22 cellular contexts compared by ENCODE assay signal in the genomic region with DNA sequence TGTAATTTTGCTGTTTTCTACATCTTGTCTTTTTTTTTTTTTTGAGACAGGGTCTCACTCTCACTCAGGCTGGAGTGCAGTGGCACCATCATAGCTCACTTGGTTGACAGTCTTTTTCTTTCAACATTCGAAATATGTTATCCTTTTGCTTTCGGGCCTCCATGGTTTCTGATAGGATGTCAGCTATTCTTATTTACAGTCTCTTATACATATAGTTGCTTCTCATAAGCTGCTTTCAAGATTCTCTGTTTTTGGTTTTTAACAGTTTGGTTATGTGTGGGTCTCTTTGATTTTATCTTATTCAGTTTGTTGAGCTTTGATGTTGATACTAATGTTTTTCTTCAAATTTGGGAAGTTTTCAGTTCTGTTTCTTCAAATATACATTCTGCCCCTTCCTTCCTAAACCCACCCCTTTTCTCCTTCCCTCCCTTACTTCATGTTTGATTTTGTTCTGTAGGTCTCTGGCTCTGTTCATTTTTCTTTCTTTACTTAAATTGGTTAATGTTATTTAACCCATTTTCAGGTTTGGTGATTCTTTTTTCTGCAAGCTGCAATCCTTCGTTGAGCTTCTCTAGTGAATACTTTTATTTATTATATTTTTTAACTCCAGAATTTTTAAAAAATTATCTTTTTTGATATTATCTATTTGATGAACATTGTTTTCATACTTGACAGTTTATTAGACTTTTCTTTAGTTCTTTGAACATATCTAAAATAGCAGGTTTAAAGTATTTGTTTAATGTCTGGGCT. TPM values are rescaled to one million over a fixed set of nuclear protein-coding genes. Genes with fewer than 3 reads are reported as not detected.
DNase-seq lines count a peak whose midpoint lies in the region; ATAC-seq and TF ChIP-seq lines count a peak whose summit lies in the region.
"Had no signal": no experiment of that assay in that cellular context is flagged by ENCODE, and none has a peak within 500 bp of the region (broad histone marks: within the 10 kb centered on the region; RNA-seq: fewer than 3 reads in every experiment).

No MANE protein-coding gene starts in this region.

- no peaks in the 10 kb centered on the region for H3K27me3 ChIP-seq in cardiac muscle cell
- no peaks in the 10 kb centered on the region for H3K27me3 ChIP-seq in left ventricle myocardium inferior (ENCODE audit: low read depth)
- H3K27me3 ChIP-seq: body of pancreas, SJCRH30 had no signal

- WGBS in mesodermal cell (ENCODE audit: insufficient coverage in 2 of 2), 2 experiments: no CpG with 5 or more reads among the region's 3 CpGs

- peaks cover 30% of the 10 kb centered on the region for H3K9me3 Mint-ChIP-seq in activated T-helper 2 cell treated with anti-CD3 and anti-CD28 coated beads, Interferon-gamma antibody, Interleukin-2, Interleukin-4, amounts not matched to agents 10 μg/mL and 5 μg/mL and 100 μg/mL, durations not matched to agents 14 hours and 24 hours and 36 hours
- H3K9me3 Mint-ChIP-seq in stimulated activated naive CD8-positive, alpha-beta T cell treated with anti-CD3 and anti-CD28 coated beads, Interleukin-15, amount 100 ng/mL, for 72 hours: peaks cover 11% of the 10 kb centered on the region in 2 donors

- H3K27ac ChIP-seq in cardiac muscle cell (peak overlapping the region; percentile 81), left ventricle myocardium inferior (replicated peaks) (no peak overlapping the region), mesodermal cell (ENCODE audit: low read depth, low read length, severe bottlenecking) (peak overlapping the region; percentile 68)
- H3K27ac ChIP-seq: body of pancreas, SJCRH30 had no signal

- no peaks in the 10 kb centered on the region for H3K27me3 Mint-ChIP-seq in activated T-helper 2 cell treated with anti-CD3 and anti-CD28 coated beads, Interferon-gamma antibody, Interleukin-2, Interleukin-4, amounts not matched to agents 10 μg/mL and 5 μg/mL and 100 μg/mL, durations not matched to agents 14 hours and 24 hours and 36 hours (ENCODE audit: low read depth)
- H3K27me3 Mint-ChIP-seq in stimulated activated naive CD8-positive, alpha-beta T cell treated with anti-CD3 and anti-CD28 coated beads, Interleukin-15, amount 100 ng/mL, for 72 hours: no peaks in the 10 kb centered on the region
- H3K27me3 Mint-ChIP-seq: IgD-negative memory B cell; naive thymus-derived CD8-positive, alpha-beta T cell; T-cell had no signal

- no peaks in the 10 kb centered on the region for H3K9me3 ChIP-seq in cardiac muscle cell (ENCODE audit: low read depth)
- H3K9me3 ChIP-seq in left ventricle myocardium inferior (replicated peaks): peaks cover 62% of the 10 kb centered on the region
- no peaks in the 10 kb centered on the region for H3K9me3 ChIP-seq in mesodermal cell (ENCODE audit: control insufficient read depth, low read length)
- H3K9me3 ChIP-seq: body of pancreas had no signal

- ATAC-seq in stimulated activated naive CD8-positive, alpha-beta T cell treated with anti-CD3 and anti-CD28 coated beads, Interleukin-15, amount 100 ng/mL, for 72 hours: peak; percentile 37
- ATAC-seq: body of pancreas; naive thymus-derived CD8-positive, alpha-beta T cell; T-cell had no signal

- no peak for TF ChIP-seq CTCF in cardiac muscle cell (IDR thresholded peaks at IDR 0.05; ENCODE audit: low read depth, low read length)
- TF ChIP-seq CTCF in left ventricle myocardium inferior (IDR thresholded peaks at IDR 0.05; ENCODE audit: borderline replicate concordance): no peak

- peaks cover 35% of the 10 kb centered on the region for H3K4me1 ChIP-seq in cardiac muscle cell (ENCODE audit: low read depth)
- H3K4me1 ChIP-seq in left ventricle myocardium inferior: peaks cover 36% of the 10 kb centered on the region
- H3K4me1 ChIP-seq in mesodermal cell (ENCODE audit: control insufficient read depth, insufficient read depth, low read length, poor library complexity, severe bottlenecking): peaks cover under 1% of the 10 kb centered on the region
- H3K4me1 ChIP-seq: SJCRH30 had no signal

- H3K27ac Mint-ChIP-seq in activated T-helper 2 cell treated with anti-CD3 and anti-CD28 coated beads, Interferon-gamma antibody, Interleukin-2, Interleukin-4, amounts not matched to agents 10 μg/mL and 5 μg/mL and 100 μg/mL, durations not matched to agents 14 hours and 24 hours and 36 hours: peak overlapping the region; percentile 79
- peak overlapping the region in 1 of 2 donors; percentile 0 for H3K27ac Mint-ChIP-seq in stimulated activated naive CD8-positive, alpha-beta T cell treated with anti-CD3 and anti-CD28 coated beads, Interleukin-15, amount 100 ng/mL, for 72 hours
- H3K27ac Mint-ChIP-seq: IgD-negative memory B cell, T-cell had no signal

- H3K4me3 ChIP-seq in cardiac muscle cell (no peak overlapping the region), left ventricle myocardium inferior (no peak overlapping the region), mesodermal cell (ENCODE audit: extremely low read depth, insufficient read depth, low read length, poor library complexity, severe bottlenecking) (no peak overlapping the region)
- H3K4me3 ChIP-seq: body of pancreas, SJCRH30 had no signal

- DNase-seq in cardiac muscle cell (ENCODE audit: low read depth in 1 of 2, low spot score in 1 of 2) (no peak), left ventricle myocardium inferior (no peak), Ammon's horn (ENCODE audit: low spot score) (no peak)
- no peak for DNase-seq in activated T-helper 2 cell treated with anti-CD3 and anti-CD28 coated beads, Interferon-gamma antibody, Interleukin-2, Interleukin-4, amounts not matched to agents 10 μg/mL and 5 μg/mL and 100 μg/mL, durations not matched to agents 14 hours and 24 hours and 36 hours (ENCODE audit: low spot score)
- DNase-seq in stimulated activated naive CD8-positive, alpha-beta T cell treated with anti-CD3 and anti-CD28 coated beads, Interleukin-15, amount 100 ng/mL, for 72 hours: no peak
- no peak for DNase-seq in stimulated activated CD4-positive, alpha-beta T cell treated with anti-CD3 and anti-CD28 coated beads, Interleukin-2, amount 100 ng/mL, for 48 hours
- DNase-seq: activated effector memory CD4-positive, alpha-beta T cell treated with anti-CD3 and anti-CD28 coated beads, Interleukin-2, amount 50 U/mL, for 16 hours; body of pancreas; C1 segment of cervical spinal cord; HCEC 1CT; midbrain; naive thymus-derived CD8-positive, alpha-beta T cell; NCI-H1105 treated with DMSO at 0.1 percent for 48 hours; NCI-H1930; NCI-H69; retina; SJCRH30; small intestine; stimulated activated CD4-positive, alpha-beta T cell treated with anti-CD3 and anti-CD28 coated beads, Interleukin-2, amount 100 ng/mL, for 24 hours; T-cell had no signal

- H3K36me3 Mint-ChIP-seq in activated T-helper 2 cell treated with anti-CD3 and anti-CD28 coated beads, Interferon-gamma antibody, Interleukin-2, Interleukin-4, amounts not matched to agents 10 μg/mL and 5 μg/mL and 100 μg/mL, durations not matched to agents 14 hours and 24 hours and 36 hours (ENCODE audit: low read depth): peaks cover 49% of the 10 kb centered on the region

- H3K4me3 Mint-ChIP-seq in activated T-helper 2 cell treated with anti-CD3 and anti-CD28 coated beads, Interferon-gamma antibody, Interleukin-2, Interleukin-4, amounts not matched to agents 10 μg/mL and 5 μg/mL and 100 μg/mL, durations not matched to agents 14 hours and 24 hours and 36 hours (ENCODE audit: low read depth): peak overlapping the region; percentile 28
- peak overlapping the region; percentile 49 to 76 for H3K4me3 Mint-ChIP-seq in stimulated activated naive CD8-positive, alpha-beta T cell treated with anti-CD3 and anti-CD28 coated beads, Interleukin-15, amount 100 ng/mL, for 72 hours

- intact Hi-C loops in left ventricle myocardium inferior (cut with micrococcal nuclease): loop anchor here (10.0 kb wide), 1 partner anchor 45 kb away; no protein-coding TSS in a partner anchor
- intact Hi-C loops in activated T-helper 2 cell treated with anti-CD3 and anti-CD28 coated beads, Interferon-gamma antibody, Interleukin-2, Interleukin-4, amounts not matched to agents 10 μg/mL and 5 μg/mL and 100 μg/mL, durations not matched to agents 14 hours and 24 hours and 36 hours (cut with micrococcal nuclease): loop anchor here (5.0 kb wide), 1 partner anchor 128 kb away; no protein-coding TSS in a partner anchor

- H3K36me3 ChIP-seq in cardiac muscle cell (no peaks in the 10 kb centered on the region), left ventricle myocardium inferior (no peaks in the 10 kb centered on the region), mesodermal cell (ENCODE audit: control insufficient read depth, insufficient read depth, low read length) (peaks cover 19% of the 10 kb centered on the region)
- H3K36me3 ChIP-seq: SJCRH30 had no signal

- H3K4me1 Mint-ChIP-seq in activated T-helper 2 cell treated with anti-CD3 and anti-CD28 coated beads, Interferon-gamma antibody, Interleukin-2, Interleukin-4, amounts not matched to agents 10 μg/mL and 5 μg/mL and 100 μg/mL, durations not matched to agents 14 hours and 24 hours and 36 hours (ENCODE audit: low read depth): peaks cover 50% of the 10 kb centered on the region
- peaks cover 54% of the 10 kb centered on the region for H3K4me1 Mint-ChIP-seq in stimulated activated naive CD8-positive, alpha-beta T cell treated with anti-CD3 and anti-CD28 coated beads, Interleukin-15, amount 100 ng/mL, for 72 hours

RNA-seq across cellular contexts. Expression of gene SEPTIN7, which starts 19.3 kb away (rescaled TPM):
- total RNA-seq in cardiac muscle cell (192 and 261 TPM in 2 replicates), left ventricle myocardium inferior (187 TPM)
- 560 and 582 TPM in 2 replicates for polyA plus RNA-seq in cardiac muscle cell
- 228 and 236 TPM in 2 replicates for total RNA-seq in activated T-helper 2 cell treated with anti-CD3 and anti-CD28 coated beads, Interferon-gamma antibody, Interleukin-2, Interleukin-4, amounts not matched to agents 10 μg/mL and 5 μg/mL and 100 μg/mL, durations not matched to agents 14 hours and 24 hours and 36 hours
- 534 TPM for polyA plus RNA-seq in mesodermal cell (2013, experiment 1 of 2)
- polyA plus RNA-seq in mesodermal cell (2013, experiment 2 of 2): 623 TPM
